Comparison of ENCODE assay signal across 20 cellular contexts in genomic region chr7:121099572-121099971, GRCh38.
A peak's percentile ranks its signal among the peaks of the same experiment; 100 is the strongest.
DNase-seq lines count a peak whose midpoint lies in the region; ATAC-seq and TF ChIP-seq lines count a peak whose summit lies in the region.
"Had no signal": no experiment of that assay in that cellular context is flagged by ENCODE, and none has a peak within 500 bp of the region (broad histone marks: within the 10 kb centered on the region; RNA-seq: fewer than 3 reads in every experiment).

No MANE protein-coding gene starts in this region.

- H3K27me3 ChIP-seq in H7 (ENCODE audit: control insufficient read depth, insufficient read depth, low read length): no peaks in the 10 kb centered on the region
- H3K27me3 ChIP-seq in esophagus muscularis mucosa: no peaks in the 10 kb centered on the region
- H3K27me3 ChIP-seq: testis had no signal

- peak; percentile 2 for TF ChIP-seq CTCF in AG09309 (IDR thresholded peaks at IDR 0.05; ENCODE audit: control insufficient read depth, insufficient read depth, low read depth, low read length, missing control alignments)
- TF ChIP-seq CTCF in OCI-LY7 (conservative IDR thresholded peaks at IDR 0.05; ENCODE audit: low read length): peak; percentile 22; the same call in 1 of the 2 replicates
- TF ChIP-seq CTCF in fibroblast of mammary gland (conservative IDR thresholded peaks at IDR 0.05; ENCODE audit: control insufficient read depth, insufficient read depth, low read depth, low read length): peak; percentile 14
- TF ChIP-seq CTCF in esophagus muscularis mucosa (IDR thresholded peaks at IDR 0.05): no peak

- 93% methylated on average over 8 of the region's 8 CpGs for WGBS in esophagus muscularis mucosa

- no peaks in the 10 kb centered on the region for H4K20me1 ChIP-seq in OCI-LY7 (ENCODE audit: insufficient read depth, low read length)

- no peaks in the 10 kb centered on the region for H3K4me1 ChIP-seq in OCI-LY7 (ENCODE audit: insufficient read depth, low read length, poor library complexity, severe bottlenecking)
- H3K4me1 ChIP-seq in esophagus muscularis mucosa: peaks cover 0 to 10% (median 0%) of the 10 kb centered on the region in 4 donors
- H3K4me1 ChIP-seq: testis had no signal

- DNase-seq in AG09309 (ENCODE audit: low read depth): no peak
- peak; percentile 1 for DNase-seq in H7
- peak; percentile 5 for DNase-seq in OCI-LY7 (ENCODE audit: low spot score)
- no peak for DNase-seq in fibroblast of mammary gland (ENCODE audit: low read depth)
- DNase-seq in stimulated activated CD4-positive, alpha-beta T cell treated with anti-CD3 and anti-CD28 coated beads, Interleukin-2, amount 100 ng/mL, for 24 hours: no peak
- DNase-seq in esophagus muscularis mucosa (ENCODE audit: extremely low spot score): no peak
- DNase-seq in activated T-cell treated with anti-CD3 and anti-CD28 coated beads, Interleukin-2, amount 50 U/mL, for 48 hours: no peak
- DNase-seq: activated CD4-positive, alpha-beta T cell treated with anti-CD3 and anti-CD28 coated beads, Interleukin-2, amount 50 U/mL, for 48 hours; activated naive CD4-positive, alpha-beta T cell treated with anti-CD3 and anti-CD28 coated beads, Interleukin-2, amount 50 U/mL, for 16 hours; AML-193; dermis blood vessel endothelial cell; head of caudate nucleus; Kasumi-1; NCI-H1694; NCI-H510A; testis had no signal

- H3K4me3 ChIP-seq in AG09309 (ENCODE audit: control insufficient read depth, low read depth, low read length) (no peak overlapping the region), H7 (ENCODE audit: insufficient read depth, low read depth, low read length) (no peak overlapping the region), OCI-LY7 (ENCODE audit: low read depth, low read length, poor library complexity, severe bottlenecking) (no peak overlapping the region), fibroblast of mammary gland (ENCODE audit: control insufficient read depth, low read depth, low read length) (no peak overlapping the region), esophagus muscularis mucosa (no peak overlapping the region)
- H3K4me3 ChIP-seq: lung, skin epidermis, testis had no signal

- TF ChIP-seq EP300 in esophagus muscularis mucosa (IDR thresholded peaks at IDR 0.05): no peak

- CTCF ChIA-PET in OCI-LY7 (lab: Charles Lee; ENCODE audit: unreplicated experiment): no interaction called here

- TF ChIP-seq POLR2A in esophagus muscularis mucosa (IDR thresholded peaks at IDR 0.05; ENCODE audit: low read depth): no peak

- no peaks in the 10 kb centered on the region for H3K36me3 ChIP-seq in H7 (replicated peaks; ENCODE audit: control insufficient read depth, insufficient read depth, low read length)
- no peaks in the 10 kb centered on the region for H3K36me3 ChIP-seq in OCI-LY7 (ENCODE audit: insufficient read depth, low read length)
- H3K36me3 ChIP-seq in esophagus muscularis mucosa: peaks cover 0 to 15% (median 7%) of the 10 kb centered on the region in 4 donors

- H2AFZ ChIP-seq in OCI-LY7 (ENCODE audit: low read length): no peak overlapping the region

- no peak overlapping the region for H3K27ac ChIP-seq in OCI-LY7 (ENCODE audit: low read depth, low read length, poor library complexity, severe bottlenecking)
- H3K27ac ChIP-seq in esophagus muscularis mucosa (replicated peaks in 1 of 4): no peak overlapping the region
- H3K27ac ChIP-seq: skin epidermis, testis had no signal

- ATAC-seq in HG03460 (IDR thresholded peaks at IDR 0.05; ENCODE audit: unreplicated experiment): no peak
- ATAC-seq: esophagus mucosa had no signal

- H3K9me2 ChIP-seq in OCI-LY7 (ENCODE audit: insufficient read depth, low read length): no peaks in the 10 kb centered on the region

- H3K79me2 ChIP-seq in OCI-LY7 (ENCODE audit: insufficient read depth, low read depth, low read length): no peaks in the 10 kb centered on the region

- POLR2A ChIA-PET in OCI-LY7 (lab: Charles Lee): interaction anchor here (0.7 kb wide), 1 partner anchor 205 kb away, joined by 3 read pairs; no protein-coding TSS in a partner anchor

- no peaks in the 10 kb centered on the region for H3K9me3 ChIP-seq in OCI-LY7 (ENCODE audit: low read length)
- H3K9me3 ChIP-seq in esophagus muscularis mucosa: no peaks in the 10 kb centered on the region
- H3K9me3 ChIP-seq: testis had no signal

- no peak overlapping the region for H3K4me2 ChIP-seq in OCI-LY7 (ENCODE audit: low read length)

- intact Hi-C loops in OCI-LY7 (cut with micrococcal nuclease; ENCODE audit: unreplicated experiment) (no loop called here), esophagus muscularis mucosa (cut with DNase I) (no loop called here)

- BruUV-seq in OCI-LY7 (replicated peaks; lab: Mats Ljungman, UMichigan): no TSS peak

Comparison
In these comparisons a context has a peak if more than half of its experiments do, and no peak if none do; other contexts are left out.
1. DNase-seq: peak in H7 (single experiment) and OCI-LY7 (single experiment); none in AG09309 (single experiment), fibroblast of mammary gland (single experiment), stimulated activated CD4-positive, alpha-beta T cell treated with anti-CD3 and anti-CD28 coated beads, Interleukin-2, amount 100 ng/mL, for 24 hours (0 of 2), esophagus muscularis mucosa (single experiment) and activated T-cell treated with anti-CD3 and anti-CD28 coated beads, Interleukin-2, amount 50 U/mL, for 48 hours (0 of 2).
2. CTCF ChIP-seq: peak in AG09309 (single experiment), OCI-LY7 (single experiment) and fibroblast of mammary gland (single experiment); none in esophagus muscularis mucosa (0 of 3).